In genomic region chr3:4564928-4565586, GRCh38 we compare ENCODE assay signal across 21 cellular contexts.
DNase-seq lines count a peak whose midpoint lies in the region; ATAC-seq, FAIRE-seq and TF ChIP-seq lines count a peak whose summit lies in the region.
"Had no signal": no experiment of that assay in that cellular context is flagged by ENCODE, and none has a peak within 500 bp of the region (broad histone marks: within the 10 kb centered on the region; RNA-seq: fewer than 3 reads in every experiment).

No MANE protein-coding gene starts in this region.

- H3K27me3 ChIP-seq in breast epithelium: no peaks in the 10 kb centered on the region
- no peaks in the 10 kb centered on the region for H3K27me3 ChIP-seq in mammary epithelial cell (ENCODE audit: insufficient read depth, low read length)
- no peaks in the 10 kb centered on the region for H3K27me3 ChIP-seq in HepG2 (ENCODE audit: control insufficient read depth in 1 of 2, insufficient read depth in 2 of 2, low read length in 2 of 2)
- H3K27me3 ChIP-seq in prostate gland (replicated peaks; ENCODE audit: insufficient read depth): no peaks in the 10 kb centered on the region
- H3K27me3 ChIP-seq: BE2C had no signal

- BruUV-seq in mammary epithelial cell (replicated peaks; lab: Mats Ljungman, UMichigan) (no TSS peak), HepG2 (replicated peaks; lab: Mats Ljungman, UMichigan) (no TSS peak)

- in situ Hi-C loops in mammary epithelial cell (cut with MboI; ENCODE audit: low sequenced_read_pairs in 2 of 2) (no loop called here), HepG2 (cut with HindIII; ENCODE audit: extremely low pct_ligation_motif_present, low pct_unique_long_range_greater_than_20kb) (loop anchor here (5.0 kb wide), 1 partner anchor 68 kb away; no protein-coding TSS in a partner anchor)

- H2AFZ ChIP-seq in mammary epithelial cell (ENCODE audit: low read depth, low read length) (no peak overlapping the region), HepG2 (ENCODE audit: low read length) (no peak overlapping the region)

- H3K79me2 ChIP-seq in mammary epithelial cell (ENCODE audit: insufficient read depth, low read length): no peaks in the 10 kb centered on the region
- H3K79me2 ChIP-seq in HepG2 (ENCODE audit: insufficient read depth, low read length): no peaks in the 10 kb centered on the region

- H3K4me2 ChIP-seq in mammary epithelial cell (ENCODE audit: insufficient read depth, low read depth, low read length) (no peak overlapping the region), HepG2 (ENCODE audit: low read depth, low read length) (peak overlapping the region; percentile 57)
- H3K4me2 ChIP-seq: SK-N-SH had no signal

- dilution Hi-C loops in mammary epithelial cell (cut with HindIII; ENCODE audit: low sequenced_read_pairs): no loop called here

- H3K36me3 ChIP-seq in breast epithelium: no peaks in the 10 kb centered on the region
- H3K36me3 ChIP-seq in mammary epithelial cell (ENCODE audit: insufficient read depth, low read length): no peaks in the 10 kb centered on the region
- H3K36me3 ChIP-seq in HepG2 (replicated peaks in 1 of 2; ENCODE audit: control insufficient read depth in 1 of 2, insufficient read depth in 2 of 2, low read length in 2 of 2): no peaks in the 10 kb centered on the region
- H3K36me3 ChIP-seq in prostate gland: no peaks in the 10 kb centered on the region
- H3K36me3 ChIP-seq: BE2C had no signal

- H3K9ac ChIP-seq in mammary epithelial cell (ENCODE audit: insufficient read depth, low read length): no peak overlapping the region
- H3K9ac ChIP-seq in HepG2 (ENCODE audit: insufficient read depth, low read depth, low read length): no peak overlapping the region
- H3K9ac ChIP-seq: SK-N-SH had no signal

- TF ChIP-seq EP300 in HepG2 (IDR thresholded peaks at IDR 0.05; ENCODE audit: low read depth in 2 of 2, low read length in 2 of 2): no peak
- no peak for TF ChIP-seq EP300 in HepG2 (CRISPR knock-in tag; IDR thresholded peaks at IDR 0.05; ENCODE audit: borderline replicate concordance)

- no peaks in the 10 kb centered on the region for H4K20me1 ChIP-seq in mammary epithelial cell (ENCODE audit: insufficient read depth, low read length)
- no peaks in the 10 kb centered on the region for H4K20me1 ChIP-seq in HepG2 (ENCODE audit: insufficient read depth, low read length)

- DNase-seq in breast epithelium (ENCODE audit: low spot score in 2 of 2) (no peak), mammary epithelial cell (no peak), HepG2 (ENCODE audit: low spot score) (no peak), prostate gland (ENCODE audit: low spot score) (no peak)
- DNase-seq: BE2C; CD4-positive, alpha-beta T cell; Kasumi-1; MM.1S; NCI-H1092; NCI-H146; NCI-H2081 treated with DMSO at 0.1 percent for 48 hours; NCI-H510A treated with DMSO at 0.1 percent for 48 hours; NCI-H774; SHP77; SK-N-SH had no signal

- no peak overlapping the region for H3K4me3 ChIP-seq in breast epithelium
- H3K4me3 ChIP-seq in mammary epithelial cell (replicated peaks in 1 of 3; ENCODE audit: insufficient read depth in 1 of 3, low read depth in 2 of 3, low read length in 3 of 3): no peak overlapping the region
- H3K4me3 ChIP-seq in HepG2 (replicated peaks in 1 of 3; ENCODE audit: insufficient read depth in 1 of 3, low read depth in 2 of 3, low read length in 3 of 3): no peak overlapping the region
- H3K4me3 ChIP-seq in prostate gland: no peak overlapping the region

- no peak for ATAC-seq in HepG2
- ATAC-seq in HG03439 (IDR thresholded peaks at IDR 0.05; ENCODE audit: unreplicated experiment): no peak
- ATAC-seq in GM18517 (IDR thresholded peaks at IDR 0.05; ENCODE audit: unreplicated experiment): no peak
- ATAC-seq in HG03354 (IDR thresholded peaks at IDR 0.05; ENCODE audit: poor library complexity, severe bottlenecking, unreplicated experiment): no peak

- no peaks in the 10 kb centered on the region for H3K9me3 ChIP-seq in breast epithelium
- no peaks in the 10 kb centered on the region for H3K9me3 ChIP-seq in mammary epithelial cell (replicated peaks; ENCODE audit: insufficient read depth, low read length)
- H3K9me3 ChIP-seq in HepG2 (ENCODE audit: low read length): no peaks in the 10 kb centered on the region
- no peaks in the 10 kb centered on the region for H3K9me3 ChIP-seq in prostate gland
- H3K9me3 ChIP-seq: BE2C, SK-N-SH had no signal

- 43% methylated on average over 5 of the region's 5 CpGs for WGBS in mammary epithelial cell (ENCODE audit: low coverage, missing lambda C conversion rate)
- WGBS in HepG2 (ENCODE audit: low lambda C conversion rate): 47% methylated on average over 5 of the region's 5 CpGs
- 37% methylated on average over 5 of the region's 5 CpGs for WGBS in prostate gland

- H3K4me1 ChIP-seq in breast epithelium (peaks cover 0 to 8% of the 10 kb centered on the region in 2 donors), mammary epithelial cell (ENCODE audit: insufficient read depth, low read length) (no peaks in the 10 kb centered on the region), HepG2 (ENCODE audit: insufficient read depth, low read length) (peaks cover 59% of the 10 kb centered on the region), prostate gland (replicated peaks) (peaks cover 8% of the 10 kb centered on the region)
- H3K4me1 ChIP-seq: BE2C had no signal

- CTCF ChIA-PET in mammary epithelial cell (lab: Charles Lee; ENCODE audit: low non-redundant PET) (no interaction called here), HepG2 (lab: Yijun Ruan, JAX; ENCODE audit: low intra/inter-chr PET ratio, low total read pairs) (no interaction called here)

- TF ChIP-seq POLR2A in breast epithelium (IDR thresholded peaks at IDR 0.05) (no peak), HepG2 (IDR thresholded peaks at IDR 0.05; ENCODE audit: insufficient read depth in 1 of 2, low read depth in 2 of 2, low read length in 2 of 2) (no peak), prostate gland (IDR thresholded peaks at IDR 0.05) (no peak)

- POLR2A ChIA-PET in HepG2 (lab: Yijun Ruan, JAX): interaction anchor here (1.1 to 3.4 kb wide), 2 partner anchors 31 to 72 kb away, joined by 4 to 25 read pairs; partner anchors contain the start of gene ITPR1

- TF ChIP-seq CTCF in breast epithelium (IDR thresholded peaks at IDR 0.05): no peak
- TF ChIP-seq CTCF in mammary epithelial cell (conservative IDR thresholded peaks at IDR 0.05 in 1 of 2, IDR thresholded peaks at IDR 0.05 in 1 of 2; ENCODE audit: extremely low read depth in 1 of 2, insufficient read depth in 1 of 2, low read depth in 1 of 2, low read length in 2 of 2): no peak
- no peak for TF ChIP-seq CTCF in HepG2 (CRISPR knock-in tag; IDR thresholded peaks at IDR 0.05)
- no peak for TF ChIP-seq CTCF in prostate gland (IDR thresholded peaks at IDR 0.05)

- intact Hi-C loops in breast epithelium (cut with DNase I; ENCODE audit: low total_unique reads) (no loop called here), mammary epithelial cell (cut with micrococcal nuclease) (no loop called here), HepG2 (cut with micrococcal nuclease; ENCODE audit: unreplicated experiment) (no loop called here), prostate gland (cut with DNase I) (no loop called here)

- TF ChIP-seq RAD21 in HepG2 (CRISPR knock-in tag; IDR thresholded peaks at IDR 0.05): no peak

- FAIRE-seq in HepG2 (lab: Jason Lieb, UNC): peak; percentile 23
- FAIRE-seq: A204.1, GM12891, H1 had no signal

- H3K27ac ChIP-seq in breast epithelium (peak overlapping the region; percentile 22 to 63), mammary epithelial cell (ENCODE audit: insufficient read depth, low read depth, low read length) (no peak overlapping the region), HepG2 (ENCODE audit: extremely low read length, insufficient read depth, low read length) (peak overlapping the region; percentile 68), prostate gland (peak overlapping the region; percentile 30 to 61)

TF ChIP-seq in HepG2, 621 proteins besides CTCF, POLR2A, EP300 and RAD21:
- TF ChIP-seq JARID2 (CRISPR knock-in tag; IDR thresholded peaks at IDR 0.05; ENCODE audit: insufficient replicate concordance) (no peak), ZNF17 (CRISPR knock-in tag; IDR thresholded peaks at IDR 0.05) (no peak)
